In the genomic region with DNA sequence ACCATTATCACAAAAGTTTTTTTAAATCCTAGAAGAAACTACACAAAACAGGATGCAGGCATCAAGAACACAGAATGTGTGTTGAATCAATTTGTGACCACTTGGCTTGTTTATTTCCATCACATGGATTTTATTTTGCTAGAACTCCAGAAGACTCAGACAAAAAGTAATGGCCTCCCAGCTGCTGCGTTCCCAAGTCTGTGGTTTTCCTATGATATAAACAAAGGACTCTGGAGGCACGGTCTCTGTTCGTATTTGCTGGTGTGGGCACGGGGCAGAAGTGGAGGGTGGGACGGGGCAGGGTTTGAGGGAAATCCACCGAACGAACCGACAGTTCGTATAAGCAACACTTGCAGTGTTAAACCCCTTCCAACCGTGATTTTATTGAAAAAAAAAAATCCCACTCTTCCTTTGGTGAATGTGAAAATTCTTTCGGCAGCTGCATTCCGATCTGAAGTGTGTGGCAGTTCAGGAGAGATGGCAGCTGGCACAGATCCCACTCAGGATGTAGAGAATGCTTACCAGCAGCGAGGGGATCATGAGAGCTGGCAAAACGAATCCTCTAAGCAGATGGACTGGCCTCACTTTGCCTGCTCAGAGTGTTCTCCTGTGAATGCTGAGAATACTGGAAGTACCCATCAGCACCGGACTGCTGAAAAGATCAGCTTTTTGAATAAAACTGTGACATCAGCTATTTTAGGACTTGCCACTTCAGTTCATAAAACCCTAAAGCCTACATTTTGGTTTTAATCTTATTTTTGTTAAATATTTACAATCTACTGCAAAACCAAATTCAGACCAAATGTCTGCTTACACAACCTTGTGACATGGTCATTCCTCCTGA, we compare ENCODE assay signal across 11 cellular contexts.
DNase-seq lines count a peak whose midpoint lies in the region; ATAC-seq and TF ChIP-seq lines count a peak whose summit lies in the region.
"Had no signal": no experiment of that assay in that cellular context is flagged by ENCODE, and none has a peak within 500 bp of the region (broad histone marks: within the 10 kb centered on the region; RNA-seq: fewer than 3 reads in every experiment).

No MANE protein-coding gene starts in this region.

- H3K4me2 ChIP-seq in GM23248 (ENCODE audit: unreplicated experiment): peak overlapping the region; percentile 70
- peak overlapping the region; percentile 24; the same call in 1 of the 2 replicates for H3K4me2 ChIP-seq in SK-N-SH

- DNase-seq in GM23248: peak; percentile 80
- no peak for DNase-seq in SK-N-SH
- no peak for DNase-seq in transverse colon
- DNase-seq in ovary: no peak
- DNase-seq in amniotic stem cell (lab: John Stamatoyannopoulos, UW): no peak
- no peak for DNase-seq in HuH-7.5 (ENCODE audit: low spot score)
- DNase-seq: GDM1, NCI-H69 had no signal

- 7% methylated on average over 10 to 15 of the region's 15 CpGs for WGBS in GM23248 (ENCODE audit: low coverage in 1 of 2, low lambda C conversion rate in 2 of 2, missing lambda C conversion rate in 2 of 2), 2 experiments
- WGBS in SK-N-SH (ENCODE audit: low lambda C conversion rate): 76% methylated on average over 15 of the region's 15 CpGs
- 50 to 63% methylated on average over 3 to 9 of the region's 15 CpGs for WGBS in gastroesophageal sphincter (ENCODE audit: low coverage in 1 of 2), 2 donors
- WGBS in transverse colon (ENCODE audit: low coverage in 1 of 2), 2 donors: 68% methylated on average over 14 to 15 of the region's 15 CpGs
- WGBS in ovary, 3 donors: 18 to 49% (median 21%) methylated on average over 15 of the region's 15 CpGs

- H4K20me1 ChIP-seq in GM23248 (ENCODE audit: insufficient read depth) (no peaks in the 10 kb centered on the region), SK-N-SH (ENCODE audit: insufficient read depth) (no peaks in the 10 kb centered on the region)

- H3F3A ChIP-seq in GM23248 (ENCODE audit: insufficient read depth) (peaks cover 43% of the 10 kb centered on the region), SK-N-SH (replicated peaks; ENCODE audit: insufficient read depth) (peaks cover 16% of the 10 kb centered on the region)

- H2AFZ ChIP-seq in GM23248: peak overlapping the region; percentile 64
- no peak overlapping the region for H2AFZ ChIP-seq in SK-N-SH (ENCODE audit: low read depth)

- POLR2A ChIA-PET in SK-N-SH (lab: Yijun Ruan, JAX): interaction anchor here (0.9 kb wide), 1 partner anchor 11 kb away, joined by 4 read pairs; no protein-coding TSS in a partner anchor

- H3K9me3 ChIP-seq in GM23248 (ENCODE audit: low read depth): no peaks in the 10 kb centered on the region
- H3K9me3 ChIP-seq in SK-N-SH: no peaks in the 10 kb centered on the region
- no peaks in the 10 kb centered on the region for H3K9me3 ChIP-seq in gastroesophageal sphincter
- H3K9me3 ChIP-seq in transverse colon: no peaks in the 10 kb centered on the region
- H3K9me3 ChIP-seq in ovary: no peaks in the 10 kb centered on the region
- H3K9me3 ChIP-seq: adrenal gland had no signal

- no peak for TF ChIP-seq EP300 in SK-N-SH (IDR thresholded peaks at IDR 0.05; ENCODE audit: borderline replicate concordance in 1 of 2, low read depth in 1 of 2, low read length in 1 of 2)
- no peak for TF ChIP-seq EP300 in gastroesophageal sphincter (IDR thresholded peaks at IDR 0.05)
- no peak for TF ChIP-seq EP300 in transverse colon (IDR thresholded peaks at IDR 0.05; ENCODE audit: low read depth)
- TF ChIP-seq EP300 in ovary (IDR thresholded peaks at IDR 0.05): no peak

- no peak for TF ChIP-seq POLR2A in gastroesophageal sphincter (IDR thresholded peaks at IDR 0.05)
- no peak for TF ChIP-seq POLR2A in transverse colon (IDR thresholded peaks at IDR 0.05)
- TF ChIP-seq POLR2A in ovary (IDR thresholded peaks at IDR 0.05): no peak

- peak overlapping the region; percentile 71 for H3K27ac ChIP-seq in GM23248
- H3K27ac ChIP-seq in SK-N-SH (ENCODE audit: low read depth in 2 of 2, low read length in 1 of 2): peak overlapping the region; percentile 53 to 62; a peak in 3 of 4 replicates
- peak overlapping the region; percentile 24 to 68 (median 47) for H3K27ac ChIP-seq in gastroesophageal sphincter
- H3K27ac ChIP-seq in transverse colon: peak overlapping the region; percentile 35 to 57 (median 48)
- no peak overlapping the region for H3K27ac ChIP-seq in ovary

- H3K27me3 ChIP-seq in GM23248 (replicated peaks; ENCODE audit: insufficient read depth) (no peaks in the 10 kb centered on the region), SK-N-SH (ENCODE audit: insufficient read depth) (no peaks in the 10 kb centered on the region), gastroesophageal sphincter (no peaks in the 10 kb centered on the region), transverse colon (no peaks in the 10 kb centered on the region), ovary (no peaks in the 10 kb centered on the region)
- H3K27me3 ChIP-seq: adrenal gland had no signal

- intact Hi-C loops in transverse colon (cut with DNase I; ENCODE audit: low total_unique reads) (no loop called here), ovary (cut with DNase I) (no loop called here)

- no peak for TF ChIP-seq RAD21 in SK-N-SH (IDR thresholded peaks at IDR 0.05; ENCODE audit: low read length)

- peaks cover 40% of the 10 kb centered on the region for H3K4me1 ChIP-seq in GM23248 (ENCODE audit: insufficient read depth)
- peaks cover 0 to 18% of the 10 kb centered on the region in 2 experiments; a peak in 2 of 4 replicates for H3K4me1 ChIP-seq in SK-N-SH (ENCODE audit: control insufficient read depth in 1 of 2, insufficient read depth in 2 of 2, low read depth in 1 of 2, low read length in 1 of 2)
- peaks cover 4 to 13% (median 5%) of the 10 kb centered on the region in 3 donors for H3K4me1 ChIP-seq in gastroesophageal sphincter
- H3K4me1 ChIP-seq in transverse colon: peaks cover 0 to 10% (median 0%) of the 10 kb centered on the region in 4 donors
- no peaks in the 10 kb centered on the region for H3K4me1 ChIP-seq in ovary (ENCODE audit: insufficient read depth)
- H3K4me1 ChIP-seq: adrenal gland had no signal

- no peaks in the 10 kb centered on the region for H3K79me2 ChIP-seq in GM23248 (ENCODE audit: insufficient read depth)
- H3K79me2 ChIP-seq in SK-N-SH (ENCODE audit: insufficient read depth): no peaks in the 10 kb centered on the region

- 0 out of 2 replicates have a peak, but pooled peaks cover 13% of the 10 kb centered on the region for H3K36me3 ChIP-seq in GM23248 (ENCODE audit: low read depth)
- peaks cover 4 to 15% of the 10 kb centered on the region in 2 experiments for H3K36me3 ChIP-seq in SK-N-SH (replicated peaks in 1 of 2; ENCODE audit: control insufficient read depth in 1 of 2, insufficient read depth in 2 of 2, low read length in 1 of 2)
- H3K36me3 ChIP-seq in gastroesophageal sphincter: peaks cover 0 to 56% of the 10 kb centered on the region in 2 donors
- H3K36me3 ChIP-seq in transverse colon: peaks cover 0 to 13% (median 1%) of the 10 kb centered on the region in 4 donors
- H3K36me3 ChIP-seq in ovary: no peaks in the 10 kb centered on the region

- peak overlapping the region; percentile 49 for H3K4me3 ChIP-seq in GM23248
- H3K4me3 ChIP-seq in SK-N-SH (ENCODE audit: low read depth in 2 of 2, low read length in 1 of 2): no peak overlapping the region
- peak overlapping the region in 1 of 2 donors; percentile 13 for H3K4me3 ChIP-seq in gastroesophageal sphincter
- no peak overlapping the region for H3K4me3 ChIP-seq in transverse colon
- H3K4me3 ChIP-seq in ovary: no peak overlapping the region
- H3K4me3 ChIP-seq: adrenal gland had no signal

- no peak for ATAC-seq in gastroesophageal sphincter
- ATAC-seq: sciatic nerve had no signal

- H3K9ac ChIP-seq in GM23248: peak overlapping the region; percentile 64
- no peak overlapping the region for H3K9ac ChIP-seq in SK-N-SH

- CTCF ChIA-PET in SK-N-SH (lab: Yijun Ruan, JAX): interaction anchor here (1.7 kb wide), 1 partner anchor 137 kb away, joined by 3 read pairs; no protein-coding TSS in a partner anchor

- in situ Hi-C loops in GM23248 (cut with MboI): no loop called here
- in situ Hi-C loops in transverse colon (cut with MboI; ENCODE audit: low pct_ligation_motif_present in 1 of 4, low pct_unique_long_range_greater_than_20kb in 1 of 4, low sequenced_read_pairs in 3 of 4): no loop called here

- H3K9me2 ChIP-seq in GM23248 (ENCODE audit: insufficient read depth): 0 out of 2 replicates have a peak, but pooled peaks cover 3% of the 10 kb centered on the region
- no peaks in the 10 kb centered on the region for H3K9me2 ChIP-seq in SK-N-SH

- TF ChIP-seq CTCF in SK-N-SH (IDR thresholded peaks at IDR 0.05) (no peak), gastroesophageal sphincter (IDR thresholded peaks at IDR 0.05) (no peak), transverse colon (IDR thresholded peaks at IDR 0.05) (no peak), ovary (IDR thresholded peaks at IDR 0.05) (no peak)

TF ChIP-seq in SK-N-SH, 30 proteins besides CTCF, POLR2A, EP300 and RAD21:
- TF ChIP-seq POLR2AphosphoS5 (IDR thresholded peaks at IDR 0.05; ENCODE audit: low read depth, low read length) (no peak), SMC3 (IDR thresholded peaks at IDR 0.05; ENCODE audit: low read depth, low read length) (no peak), FOXM1 (IDR thresholded peaks at IDR 0.05; ENCODE audit: low read depth) (no peak), RFX5 (IDR thresholded peaks at IDR 0.05; ENCODE audit: low read length) (no peak), TEAD4 (IDR thresholded peaks at IDR 0.05; ENCODE audit: borderline replicate concordance, insufficient read depth) (no peak), GABPA (IDR thresholded peaks at IDR 0.05; ENCODE audit: low read depth) (no peak), RCOR1 (IDR thresholded peaks at IDR 0.05; ENCODE audit: low read length) (no peak), TCF12 (IDR thresholded peaks at IDR 0.05) (peak; percentile 22; the same call in 1 of the 2 replicates), YY1 (IDR thresholded peaks at IDR 0.05; ENCODE audit: low read depth) (no peak), NFIC (IDR thresholded peaks at IDR 0.05; ENCODE audit: borderline replicate concordance) (peak; percentile 70), GATA2 (CRISPR knock-in tag; IDR thresholded peaks at IDR 0.05) (no peak)
- TF ChIP-seq, protein P1, sequence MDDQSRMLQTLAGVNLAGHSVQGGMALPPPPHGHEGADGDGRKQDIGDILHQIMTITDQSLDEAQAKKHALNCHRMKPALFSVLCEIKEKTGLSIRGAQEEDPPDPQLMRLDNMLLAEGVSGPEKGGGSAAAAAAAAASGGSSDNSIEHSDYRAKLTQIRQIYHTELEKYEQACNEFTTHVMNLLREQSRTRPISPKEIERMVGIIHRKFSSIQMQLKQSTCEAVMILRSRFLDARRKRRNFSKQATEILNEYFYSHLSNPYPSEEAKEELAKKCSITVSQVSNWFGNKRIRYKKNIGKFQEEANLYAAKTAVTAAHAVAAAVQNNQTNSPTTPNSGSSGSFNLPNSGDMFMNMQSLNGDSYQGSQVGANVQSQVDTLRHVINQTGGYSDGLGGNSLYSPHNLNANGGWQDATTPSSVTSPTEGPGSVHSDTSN (IDR thresholded peaks at IDR 0.05): peak; percentile 41; the same call in 1 of the 2 replicates
- TF ChIP-seq, protein P2, sequence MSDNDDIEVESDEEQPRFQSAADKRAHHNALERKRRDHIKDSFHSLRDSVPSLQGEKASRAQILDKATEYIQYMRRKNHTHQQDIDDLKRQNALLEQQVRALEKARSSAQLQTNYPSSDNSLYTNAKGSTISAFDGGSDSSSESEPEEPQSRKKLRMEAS (IDR thresholded peaks at IDR 0.05; ENCODE audit: low read depth): no peak

Comparison
In these comparisons a context has a peak if more than half of its experiments do, and no peak if none do; other contexts are left out.
1. H3K27ac ChIP-seq: peak in GM23248 (single experiment), SK-N-SH (2 of 2), gastroesophageal sphincter (4 of 4) and transverse colon (4 of 4); none in ovary (0 of 2).